ENCODE assay signal across 2 cellular contexts in genomic region chr7:141126107-141126506, GRCh38.
TF ChIP-seq lines count a peak whose summit lies in the region.

No MANE protein-coding gene starts in this region.

TF ChIP-seq in IMR-90, 13 proteins besides CTCF, POLR2A, EP300 and RAD21:
- TF ChIP-seq RCOR1 (IDR thresholded peaks at IDR 0.05; ENCODE audit: insufficient replicate concordance, low read length) = no peak

TF ChIP-seq in H1, 55 proteins besides CTCF, POLR2A, EP300 and RAD21:
- TF ChIP-seq HDAC6 (IDR thresholded peaks at IDR 0.05; ENCODE audit: low read depth, low read length) = no peak
